ENCODE assay signal across 9 cellular contexts in genomic region chr9:30075451-30076199, GRCh38.
A peak's percentile ranks its signal among the peaks of the same experiment; 100 is the strongest.
DNase-seq lines count a peak whose midpoint lies in the region; ATAC-seq, FAIRE-seq and TF ChIP-seq lines count a peak whose summit lies in the region.
"Had no signal": no experiment of that assay in that cellular context is flagged by ENCODE, and none has a peak within 500 bp of the region (broad histone marks: within the 10 kb centered on the region; RNA-seq: fewer than 3 reads in every experiment).

No MANE protein-coding gene starts in this region.

- no peak for TF ChIP-seq CTCF in fibroblast of mammary gland (conservative IDR thresholded peaks at IDR 0.05; ENCODE audit: control insufficient read depth, insufficient read depth, low read depth, low read length)

- DNase-seq in GM12892 (ENCODE audit: insufficient read length) (no peak), HS-5 (ENCODE audit: low read depth) (peak; percentile 35), fibroblast of mammary gland (ENCODE audit: low read depth) (peak; percentile 1), HuH-7.5 (ENCODE audit: low spot score) (no peak), NCI-H2029 treated with DMSO at 0.1 percent for 48 hours (lab: John Stamatoyannopoulos, UW) (no peak), foreskin melanocyte (no peak)
- DNase-seq in effector CD4-positive, alpha-beta T cell = no peak

- peak; percentile 89 for ATAC-seq in GM21576 (IDR thresholded peaks at IDR 0.05; ENCODE audit: unreplicated experiment)

- FAIRE-seq in GM12892 (lab: Jason Lieb, UNC) = peak; percentile 44

- TF ChIP-seq POLR2A in GM12892 (IDR thresholded peaks at IDR 0.05; ENCODE audit: low read depth, low read length) = no peak

- no peak overlapping the region for H3K4me3 ChIP-seq in fibroblast of mammary gland (ENCODE audit: control insufficient read depth, low read depth, low read length)
- H3K4me3 ChIP-seq: skin epidermis had no signal

Comparison
In these comparisons a context has a peak if more than half of its experiments do, and no peak if none do; other contexts are left out.
1. DNase-seq: peak in HS-5 (single experiment) and fibroblast of mammary gland (single experiment); none in GM12892 (single experiment), HuH-7.5 (single experiment), NCI-H2029 treated with DMSO at 0.1 percent for 48 hours (single experiment), effector CD4-positive, alpha-beta T cell (single experiment) and foreskin melanocyte (single experiment).